In genomic region chr16:80914379-80915078, GRCh38 we compare ENCODE assay signal across 26 cellular contexts.
"Had no signal": no experiment of that assay in that cellular context is flagged by ENCODE, and none has a peak within 500 bp of the region (broad histone marks: within the 10 kb centered on the region; RNA-seq: fewer than 3 reads in every experiment).

No MANE protein-coding gene starts in this region.

- H3K27me3 ChIP-seq: heart right ventricle, stomach, tibial nerve, upper lobe of right lung, uterus had no signal

- DNase-seq: cortex of kidney; effector memory CD8-positive, alpha-beta T cell; erythroblast; esophagus squamous epithelium; foreskin melanocyte; glutamatergic neuron; heart right ventricle; hypothalamus; immature natural killer cell; islet precursor cell; naive B cell; stimulated activated CD4-positive, alpha-beta T cell treated with anti-CD3 and anti-CD28 coated beads, Interleukin-2, amount 100 ng/mL, for 24 hours; stimulated activated CD4-positive, alpha-beta T cell treated with anti-CD3 and anti-CD28 coated beads, Interleukin-4, amount 100 ng/mL, for 24 hours; stimulated activated naive CD4-positive, alpha-beta T cell treated with Interleukin-2 at 50 U/mL for 16 hours; stomach; upper lobe of right lung; uterus had no signal

- H3K4me3 ChIP-seq: esophagus squamous epithelium, heart right ventricle, lung, stomach, tibial nerve, upper lobe of right lung, uterus had no signal

- H3K4me1 ChIP-seq: heart right ventricle, parathyroid adenoma, stomach, tibial nerve, upper lobe of right lung, uterus had no signal

- H3K27ac Mint-ChIP-seq: effector memory CD8-positive, alpha-beta T cell; immature natural killer cell; memory B cell; naive B cell; natural killer cell treated with Interleukin-12 subunit alpha and Interleukin-12 subunit beta and Interleukin-15 and Interleukin-18, amount 100 ng/mL, for 72 hours; progenitor cell of endocrine pancreas; stimulated activated effector memory CD8-positive, alpha-beta T cell treated with anti-CD3 and anti-CD28 coated beads, Interleukin-12 subunit alpha, Interleukin-12 subunit beta, amount 100 ng/mL, for 72 hours had no signal

- H3K9me3 Mint-ChIP-seq: effector memory CD8-positive, alpha-beta T cell; natural killer cell treated with Interleukin-12 subunit alpha and Interleukin-12 subunit beta and Interleukin-15 and Interleukin-18, amount 100 ng/mL, for 72 hours had no signal

- H3K27ac ChIP-seq: esophagus squamous epithelium, heart right ventricle, parathyroid adenoma, stomach, tibial nerve, upper lobe of right lung, uterus had no signal

- H3K36me3 ChIP-seq: esophagus squamous epithelium, heart right ventricle, stomach, tibial nerve, upper lobe of right lung, uterus had no signal

- H3K9me3 ChIP-seq: stomach, upper lobe of right lung, uterus had no signal

- ATAC-seq: effector memory CD8-positive, alpha-beta T cell; heart right ventricle; left lobe of liver; natural killer cell treated with Interleukin-12 subunit alpha and Interleukin-12 subunit beta and Interleukin-15 and Interleukin-18, amount 100 ng/mL, for 72 hours; sciatic nerve; stimulated activated effector memory CD8-positive, alpha-beta T cell treated with anti-CD3 and anti-CD28 coated beads, Interleukin-12 subunit alpha, Interleukin-12 subunit beta, amount 100 ng/mL, for 72 hours; upper lobe of right lung had no signal

- H3K36me3 Mint-ChIP-seq: immature natural killer cell; memory B cell; naive B cell; natural killer cell treated with Interleukin-12 subunit alpha and Interleukin-12 subunit beta and Interleukin-15 and Interleukin-18, amount 100 ng/mL, for 72 hours; stimulated activated effector memory CD8-positive, alpha-beta T cell treated with anti-CD3 and anti-CD28 coated beads, Interleukin-12 subunit alpha, Interleukin-12 subunit beta, amount 100 ng/mL, for 72 hours had no signal
